ENCODE assay signal across 25 cellular contexts in the genomic region with DNA sequence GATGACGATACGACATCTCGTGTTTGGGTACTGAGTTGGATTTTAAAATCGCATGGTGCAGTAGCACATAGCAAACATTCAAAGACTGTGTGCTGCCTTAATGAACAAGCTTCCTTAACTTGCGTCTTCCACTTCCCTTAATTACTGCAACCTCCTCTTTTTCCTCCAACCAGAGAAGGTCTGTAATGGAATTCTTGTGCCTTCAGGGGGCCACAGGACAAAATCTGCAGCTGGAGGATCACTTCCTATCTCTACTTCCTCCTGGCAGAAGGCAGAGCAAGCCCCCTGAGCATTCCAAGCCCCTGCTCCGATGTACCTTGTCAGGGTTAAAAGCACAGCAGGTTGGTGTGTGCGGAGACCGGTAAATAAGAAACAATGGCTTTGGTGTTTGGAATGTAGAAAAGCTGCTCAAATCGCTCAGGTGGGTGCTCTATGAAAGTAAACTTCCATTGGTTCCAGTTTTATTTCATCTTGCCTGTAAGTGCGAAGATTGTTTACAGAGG.
DNase-seq lines count a peak whose midpoint lies in the region; ATAC-seq, FAIRE-seq and TF ChIP-seq lines count a peak whose summit lies in the region.
"Had no signal": no experiment of that assay in that cellular context is flagged by ENCODE, and none has a peak within 500 bp of the region (broad histone marks: within the 10 kb centered on the region; RNA-seq: fewer than 3 reads in every experiment).

No MANE protein-coding gene starts in this region.

- H3K9me3 ChIP-seq in ES-I3 (ENCODE audit: control insufficient read depth, insufficient read depth, low read length) (no peaks in the 10 kb centered on the region), iPS-18c (ENCODE audit: control insufficient read depth, insufficient read depth, low read length) (no peaks in the 10 kb centered on the region), mammary epithelial cell (replicated peaks; ENCODE audit: insufficient read depth, low read length) (peaks cover 5% of the 10 kb centered on the region)
- H3K9me3 ChIP-seq: SJSA1 had no signal

- H3K36me3 ChIP-seq in ES-I3 (ENCODE audit: insufficient read depth, low read length) (no peaks in the 10 kb centered on the region), mammary epithelial cell (ENCODE audit: insufficient read depth, low read length) (no peaks in the 10 kb centered on the region)
- H3K36me3 ChIP-seq: SJSA1 had no signal

- no peaks in the 10 kb centered on the region for H4K20me1 ChIP-seq in mammary epithelial cell (ENCODE audit: insufficient read depth, low read length)

- FAIRE-seq in H54 (lab: Jason Lieb, UNC) = no peak
- FAIRE-seq: GM12892, K562 had no signal

- peak; percentile 82 for ATAC-seq in WTC11
- ATAC-seq: CD8-positive, alpha-beta T cell; HCT116; K562 had no signal

- peak overlapping the region; percentile 81 for H3K27ac Mint-ChIP-seq in WTC11
- H3K27ac Mint-ChIP-seq: B cell; CD8-positive, alpha-beta T cell had no signal

- H2AFZ ChIP-seq in mammary epithelial cell (ENCODE audit: low read depth, low read length) = no peak overlapping the region

- H3K4me1 ChIP-seq in ES-I3 (ENCODE audit: insufficient read depth, low read length) = peaks cover 23% of the 10 kb centered on the region
- H3K4me1 ChIP-seq in mammary epithelial cell (ENCODE audit: insufficient read depth, low read length) = no peaks in the 10 kb centered on the region
- H3K4me1 ChIP-seq: Caco-2, SJSA1 had no signal

- in situ Hi-C loops in mammary epithelial cell (cut with MboI; ENCODE audit: low sequenced_read_pairs in 2 of 2) = no loop called here

- BruUV-seq in mammary epithelial cell (replicated peaks; lab: Mats Ljungman, UMichigan) = no TSS peak

- no peaks in the 10 kb centered on the region for H3K27me3 ChIP-seq in mammary epithelial cell (ENCODE audit: insufficient read depth, low read length)
- H3K27me3 ChIP-seq: SJSA1 had no signal

- no peak for TF ChIP-seq POLR2A in H54 (IDR thresholded peaks at IDR 0.05; ENCODE audit: low read depth, low read length)

- H3K27me3 Mint-ChIP-seq in WTC11 (ENCODE audit: low read depth) = peaks cover 30% of the 10 kb centered on the region
- H3K27me3 Mint-ChIP-seq: B cell had no signal

- peak overlapping the region; percentile 36 for H3K9ac ChIP-seq in ES-I3 (ENCODE audit: low read depth, low read length)
- no peak overlapping the region for H3K9ac ChIP-seq in mammary epithelial cell (ENCODE audit: insufficient read depth, low read length)

- peaks cover 6% of the 10 kb centered on the region for H3K9me3 Mint-ChIP-seq in WTC11

- H3K36me3 Mint-ChIP-seq in WTC11 = no peaks in the 10 kb centered on the region
- H3K36me3 Mint-ChIP-seq: CD8-positive, alpha-beta T cell had no signal

- TF ChIP-seq CTCF in WTC11 (IDR thresholded peaks at IDR 0.05) (no peak), mammary epithelial cell (conservative IDR thresholded peaks at IDR 0.05 in 1 of 2, IDR thresholded peaks at IDR 0.05 in 1 of 2; ENCODE audit: extremely low read depth in 1 of 2, insufficient read depth in 1 of 2, low read depth in 1 of 2, low read length in 2 of 2) (no peak)

- H3K79me2 ChIP-seq in mammary epithelial cell (ENCODE audit: insufficient read depth, low read length) = no peaks in the 10 kb centered on the region

- intact Hi-C loops in mammary epithelial cell (cut with micrococcal nuclease) = no loop called here

- H3K4me1 Mint-ChIP-seq in WTC11 = peaks cover 60% of the 10 kb centered on the region
- H3K4me1 Mint-ChIP-seq: B cell had no signal

- H3K4me2 ChIP-seq in mammary epithelial cell (ENCODE audit: insufficient read depth, low read depth, low read length) = no peak overlapping the region

- H3K27ac ChIP-seq in mammary epithelial cell (ENCODE audit: insufficient read depth, low read depth, low read length) = no peak overlapping the region
- H3K27ac ChIP-seq: C4-2B, SJSA1 had no signal

- DNase-seq in AG08395 (ENCODE audit: low spot score) = peak; percentile 1
- DNase-seq in WTC11 (ENCODE audit: low spot score) = peak; percentile 32
- no peak for DNase-seq in H54 (ENCODE audit: insufficient read length, low spot score)
- no peak for DNase-seq in effector CD8-positive, alpha-beta T cell (lab: John Stamatoyannopoulos, UW)
- DNase-seq in mammary epithelial cell = no peak
- DNase-seq in NCI-H2081 treated with DMSO at 0.1 percent for 48 hours (lab: John Stamatoyannopoulos, UW) = no peak
- DNase-seq: Caco-2, DMS 273 treated with DMSO at 0.1 percent for 48 hours, DMS79, EL, NCI-H2029 treated with DMSO at 0.1 percent for 48 hours, NCI-H226, NCI-H510A, NCI-H69, Right ventricle myocardium superior, RPMI8226 had no signal

- CTCF ChIA-PET in WTC11 (lab: Charles Lee) (interaction anchor here (1.0 kb wide), 3 partner anchors 41 to 164 kb away, joined by 3 to 5 read pairs (median 4); no protein-coding TSS in a partner anchor), mammary epithelial cell (lab: Charles Lee; ENCODE audit: low non-redundant PET) (no interaction called here)

- peak overlapping the region; percentile 40 for H3K4me3 Mint-ChIP-seq in WTC11
- H3K4me3 Mint-ChIP-seq: B cell; CD8-positive, alpha-beta T cell had no signal

- dilution Hi-C loops in mammary epithelial cell (cut with HindIII; ENCODE audit: low sequenced_read_pairs) = no loop called here

- H3K4me3 ChIP-seq in iPS-18c (ENCODE audit: insufficient read depth, low read depth, low read length) = peak overlapping the region; percentile 22
- no peak overlapping the region for H3K4me3 ChIP-seq in mammary epithelial cell (replicated peaks in 1 of 3; ENCODE audit: insufficient read depth in 1 of 3, low read depth in 2 of 3, low read length in 3 of 3)
- H3K4me3 ChIP-seq: K562, SJSA1 had no signal

- POLR2A ChIA-PET in WTC11 (lab: Charles Lee) = no interaction called here

- WGBS in mammary epithelial cell (ENCODE audit: low coverage, missing lambda C conversion rate) = 44% methylated on average over 10 of the region's 10 CpGs

TF ChIP-seq in WTC11, 78 proteins besides CTCF, POLR2A, EP300 and RAD21:
- TF ChIP-seq JAZF1 (CRISPR knock-in tag; IDR thresholded peaks at IDR 0.05) (no peak), ETV6 (CRISPR knock-in tag; IDR thresholded peaks at IDR 0.05) (peak; percentile 91; the same call in 1 of the 2 replicates)

Comparison
In these comparisons a context has a peak if more than half of its experiments do, and no peak if none do; other contexts are left out.
1. DNase-seq: peak in AG08395 (single experiment) and WTC11 (single experiment); none in H54 (single experiment), effector CD8-positive, alpha-beta T cell (single experiment), mammary epithelial cell (single experiment) and NCI-H2081 treated with DMSO at 0.1 percent for 48 hours (single experiment).